28 cellular contexts compared by ENCODE assay signal in the genomic region with DNA sequence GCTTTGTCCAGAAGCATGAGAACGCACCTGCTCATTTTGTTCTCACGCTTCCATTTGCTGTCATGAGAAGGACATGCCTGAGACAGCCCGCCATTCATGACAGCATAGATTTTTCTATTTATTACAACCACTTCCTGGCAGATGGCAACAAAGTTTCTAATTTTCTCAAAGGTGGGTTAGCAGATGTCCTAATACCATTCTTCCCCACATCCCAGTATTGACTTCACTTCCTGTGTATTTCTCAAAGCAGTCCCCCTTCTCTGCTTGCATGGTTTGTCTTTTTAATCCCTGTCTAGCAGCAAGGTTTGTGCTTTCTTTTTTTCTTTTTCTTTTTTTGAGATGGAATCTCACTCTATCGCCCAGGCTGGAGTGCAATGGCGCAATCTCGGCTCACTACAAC.
"Had no signal": no experiment of that assay in that cellular context is flagged by ENCODE, and none has a peak within 500 bp of the region (broad histone marks: within the 10 kb centered on the region; RNA-seq: fewer than 3 reads in every experiment).

No MANE protein-coding gene starts in this region.

- H3K4me3 ChIP-seq: colonic mucosa, esophagus squamous epithelium, gastrocnemius medialis, heart right ventricle, left lung, lower lobe of right lung, mucosa of descending colon had no signal

- H3K9me3 ChIP-seq: colonic mucosa, esophagus squamous epithelium, gastrocnemius medialis, heart right ventricle, left lung, lower lobe of right lung, mucosa of descending colon had no signal

- H3K4me1 ChIP-seq: colonic mucosa, esophagus squamous epithelium, gastrocnemius medialis, left lung had no signal

- ATAC-seq: effector memory CD8-positive, alpha-beta T cell; esophagus mucosa; gastrocnemius medialis; heart right ventricle; left cardiac atrium; left lung; left ventricle myocardium superior; lower lobe of right lung; mucosa of descending colon had no signal

- H3K36me3 ChIP-seq: colonic mucosa, esophagus squamous epithelium, gastrocnemius medialis, heart right ventricle, left lung, lower lobe of right lung had no signal

- H3K4me3 Mint-ChIP-seq: dendritic cell treated with granulocyte-macrophage colony-stimulating factor and Interleukin-4, amounts not matched to agents 40 ng/mL and 50 ng/mL, for 4 days; effector memory CD8-positive, alpha-beta T cell; endodermal cell; mesothelial cell of epicardium; naive B cell had no signal

- H3K9me3 Mint-ChIP-seq: dendritic cell treated with granulocyte-macrophage colony-stimulating factor and Interleukin-4, amounts not matched to agents 40 ng/mL and 50 ng/mL, for 4 days; effector memory CD8-positive, alpha-beta T cell had no signal

- H3K27ac Mint-ChIP-seq: dendritic cell treated with granulocyte-macrophage colony-stimulating factor and Interleukin-4, amounts not matched to agents 40 ng/mL and 50 ng/mL, for 4 days; effector memory CD8-positive, alpha-beta T cell; endodermal cell; mesothelial cell of epicardium; naive B cell had no signal

- DNase-seq: colonic mucosa; cortex of kidney; effector CD8-positive, alpha-beta T cell; effector memory CD8-positive, alpha-beta T cell; erythroblast; esophagus squamous epithelium; foreskin fibroblast; foreskin melanocyte; gastrocnemius medialis; glutamatergic neuron; head of caudate nucleus; heart right ventricle; hippocampal formation; left cardiac atrium; left lung; left ventricle myocardium superior; lower lobe of right lung; mesenchymal stem cell; mucosa of descending colon; naive B cell had no signal

- H3K27me3 ChIP-seq: colonic mucosa had no signal

- FAIRE-seq: endometrium, islet of Langerhans, keratinocyte had no signal

- H3K36me3 Mint-ChIP-seq: mesothelial cell of epicardium had no signal

- H3K27ac ChIP-seq: colonic mucosa, epithelial cell of prostate, esophagus squamous epithelium, gastrocnemius medialis, heart right ventricle, left lung, lower lobe of right lung had no signal
